2 cellular contexts compared by ENCODE assay signal in the genomic region with DNA sequence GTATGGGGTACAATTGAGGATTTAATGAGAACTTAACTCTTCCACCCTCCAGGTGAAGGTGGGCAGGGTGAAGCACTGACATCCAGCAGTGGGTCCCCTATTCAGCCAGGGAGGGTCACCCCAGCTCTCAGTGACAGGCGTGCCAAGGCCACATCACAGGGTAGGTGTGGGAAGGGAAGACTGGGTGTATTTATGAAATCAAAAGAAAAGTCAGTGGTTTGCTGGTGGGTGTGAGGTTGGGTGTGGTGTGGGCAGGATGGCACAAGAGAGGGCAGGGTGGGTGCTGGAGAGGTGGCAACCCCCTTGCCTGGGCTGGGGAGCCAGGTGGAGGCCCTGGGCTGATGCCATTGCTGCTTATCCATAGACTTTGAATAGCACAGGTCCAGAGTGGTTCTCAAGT.
TF ChIP-seq lines count a peak whose summit lies in the region.

No MANE protein-coding gene starts in this region.

TF ChIP-seq in H1, 55 proteins besides CTCF, POLR2A, EP300 and RAD21:
- TF ChIP-seq RXRA (IDR thresholded peaks at IDR 0.05; ENCODE audit: insufficient read depth, low read depth, low read length) (no peak), SP2 (IDR thresholded peaks at IDR 0.05; ENCODE audit: low read length) (no peak), ZNF274 (IDR thresholded peaks at IDR 0.05; ENCODE audit: borderline replicate concordance, extremely low read depth, low read length) (no peak), SUZ12 (IDR thresholded peaks at IDR 0.05; ENCODE audit: low read length) (no peak), GTF2F1 (IDR thresholded peaks at IDR 0.05; ENCODE audit: borderline replicate concordance, low read depth, low read length) (no peak), KDM1A (IDR thresholded peaks at IDR 0.05; ENCODE audit: borderline replicate concordance, low read length) (no peak), JUN (IDR thresholded peaks at IDR 0.05; ENCODE audit: low read depth, low read length) (no peak), HDAC2 (IDR thresholded peaks at IDR 0.05; ENCODE audit: borderline replicate concordance in 1 of 2, low read depth in 2 of 2, low read length in 2 of 2) (no peak), KDM5A (IDR thresholded peaks at IDR 0.05; ENCODE audit: low read length) (no peak), TBP (IDR thresholded peaks at IDR 0.05; ENCODE audit: low read depth, low read length) (no peak), BRCA1 (IDR thresholded peaks at IDR 0.05; ENCODE audit: low read depth, low read length) (no peak), RFX5 (IDR thresholded peaks at IDR 0.05; ENCODE audit: borderline replicate concordance, low read depth, low read length) (no peak), JUND (IDR thresholded peaks at IDR 0.05; ENCODE audit: low read length) (no peak)
- TF ChIP-seq, protein P1, sequence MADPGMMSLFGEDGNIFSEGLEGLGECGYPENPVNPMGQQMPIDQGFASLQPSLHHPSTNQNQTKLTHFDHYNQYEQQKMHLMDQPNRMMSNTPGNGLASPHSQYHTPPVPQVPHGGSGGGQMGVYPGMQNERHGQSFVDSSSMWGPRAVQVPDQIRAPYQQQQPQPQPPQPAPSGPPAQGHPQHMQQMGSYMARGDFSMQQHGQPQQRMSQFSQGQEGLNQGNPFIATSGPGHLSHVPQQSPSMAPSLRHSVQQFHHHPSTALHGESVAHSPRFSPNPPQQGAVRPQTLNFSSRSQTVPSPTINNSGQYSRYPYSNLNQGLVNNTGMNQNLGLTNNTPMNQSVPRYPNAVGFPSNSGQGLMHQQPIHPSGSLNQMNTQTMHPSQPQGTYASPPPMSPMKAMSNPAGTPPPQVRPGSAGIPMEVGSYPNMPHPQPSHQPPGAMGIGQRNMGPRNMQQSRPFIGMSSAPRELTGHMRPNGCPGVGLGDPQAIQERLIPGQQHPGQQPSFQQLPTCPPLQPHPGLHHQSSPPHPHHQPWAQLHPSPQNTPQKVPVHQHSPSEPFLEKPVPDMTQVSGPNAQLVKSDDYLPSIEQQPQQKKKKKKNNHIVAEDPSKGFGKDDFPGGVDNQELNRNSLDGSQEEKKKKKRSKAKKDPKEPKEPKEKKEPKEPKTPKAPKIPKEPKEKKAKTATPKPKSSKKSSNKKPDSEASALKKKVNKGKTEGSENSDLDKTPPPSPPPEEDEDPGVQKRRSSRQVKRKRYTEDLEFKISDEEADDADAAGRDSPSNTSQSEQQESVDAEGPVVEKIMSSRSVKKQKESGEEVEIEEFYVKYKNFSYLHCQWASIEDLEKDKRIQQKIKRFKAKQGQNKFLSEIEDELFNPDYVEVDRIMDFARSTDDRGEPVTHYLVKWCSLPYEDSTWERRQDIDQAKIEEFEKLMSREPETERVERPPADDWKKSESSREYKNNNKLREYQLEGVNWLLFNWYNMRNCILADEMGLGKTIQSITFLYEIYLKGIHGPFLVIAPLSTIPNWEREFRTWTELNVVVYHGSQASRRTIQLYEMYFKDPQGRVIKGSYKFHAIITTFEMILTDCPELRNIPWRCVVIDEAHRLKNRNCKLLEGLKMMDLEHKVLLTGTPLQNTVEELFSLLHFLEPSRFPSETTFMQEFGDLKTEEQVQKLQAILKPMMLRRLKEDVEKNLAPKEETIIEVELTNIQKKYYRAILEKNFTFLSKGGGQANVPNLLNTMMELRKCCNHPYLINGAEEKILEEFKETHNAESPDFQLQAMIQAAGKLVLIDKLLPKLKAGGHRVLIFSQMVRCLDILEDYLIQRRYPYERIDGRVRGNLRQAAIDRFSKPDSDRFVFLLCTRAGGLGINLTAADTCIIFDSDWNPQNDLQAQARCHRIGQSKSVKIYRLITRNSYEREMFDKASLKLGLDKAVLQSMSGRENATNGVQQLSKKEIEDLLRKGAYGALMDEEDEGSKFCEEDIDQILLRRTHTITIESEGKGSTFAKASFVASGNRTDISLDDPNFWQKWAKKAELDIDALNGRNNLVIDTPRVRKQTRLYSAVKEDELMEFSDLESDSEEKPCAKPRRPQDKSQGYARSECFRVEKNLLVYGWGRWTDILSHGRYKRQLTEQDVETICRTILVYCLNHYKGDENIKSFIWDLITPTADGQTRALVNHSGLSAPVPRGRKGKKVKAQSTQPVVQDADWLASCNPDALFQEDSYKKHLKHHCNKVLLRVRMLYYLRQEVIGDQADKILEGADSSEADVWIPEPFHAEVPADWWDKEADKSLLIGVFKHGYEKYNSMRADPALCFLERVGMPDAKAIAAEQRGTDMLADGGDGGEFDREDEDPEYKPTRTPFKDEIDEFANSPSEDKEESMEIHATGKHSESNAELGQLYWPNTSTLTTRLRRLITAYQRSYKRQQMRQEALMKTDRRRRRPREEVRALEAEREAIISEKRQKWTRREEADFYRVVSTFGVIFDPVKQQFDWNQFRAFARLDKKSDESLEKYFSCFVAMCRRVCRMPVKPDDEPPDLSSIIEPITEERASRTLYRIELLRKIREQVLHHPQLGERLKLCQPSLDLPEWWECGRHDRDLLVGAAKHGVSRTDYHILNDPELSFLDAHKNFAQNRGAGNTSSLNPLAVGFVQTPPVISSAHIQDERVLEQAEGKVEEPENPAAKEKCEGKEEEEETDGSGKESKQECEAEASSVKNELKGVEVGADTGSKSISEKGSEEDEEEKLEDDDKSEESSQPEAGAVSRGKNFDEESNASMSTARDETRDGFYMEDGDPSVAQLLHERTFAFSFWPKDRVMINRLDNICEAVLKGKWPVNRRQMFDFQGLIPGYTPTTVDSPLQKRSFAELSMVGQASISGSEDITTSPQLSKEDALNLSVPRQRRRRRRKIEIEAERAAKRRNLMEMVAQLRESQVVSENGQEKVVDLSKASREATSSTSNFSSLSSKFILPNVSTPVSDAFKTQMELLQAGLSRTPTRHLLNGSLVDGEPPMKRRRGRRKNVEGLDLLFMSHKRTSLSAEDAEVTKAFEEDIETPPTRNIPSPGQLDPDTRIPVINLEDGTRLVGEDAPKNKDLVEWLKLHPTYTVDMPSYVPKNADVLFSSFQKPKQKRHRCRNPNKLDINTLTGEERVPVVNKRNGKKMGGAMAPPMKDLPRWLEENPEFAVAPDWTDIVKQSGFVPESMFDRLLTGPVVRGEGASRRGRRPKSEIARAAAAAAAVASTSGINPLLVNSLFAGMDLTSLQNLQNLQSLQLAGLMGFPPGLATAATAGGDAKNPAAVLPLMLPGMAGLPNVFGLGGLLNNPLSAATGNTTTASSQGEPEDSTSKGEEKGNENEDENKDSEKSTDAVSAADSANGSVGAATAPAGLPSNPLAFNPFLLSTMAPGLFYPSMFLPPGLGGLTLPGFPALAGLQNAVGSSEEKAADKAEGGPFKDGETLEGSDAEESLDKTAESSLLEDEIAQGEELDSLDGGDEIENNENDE (IDR thresholded peaks at IDR 0.05; ENCODE audit: insufficient replicate concordance, low read length), result no peak

TF ChIP-seq in HepG2, 621 proteins besides CTCF, POLR2A, EP300 and RAD21:
- TF ChIP-seq PLRG1 (conservative IDR thresholded peaks at IDR 0.05), result no peak
- no peak for TF ChIP-seq ZNF549 (CRISPR knock-in tag; IDR thresholded peaks at IDR 0.05)
- no peak for TF ChIP-seq ESRRA (CRISPR knock-in tag; IDR thresholded peaks at IDR 0.05; ENCODE audit: low read depth)
- TF ChIP-seq E2F5 (CRISPR knock-in tag; conservative IDR thresholded peaks at IDR 0.05), result no peak
- TF ChIP-seq TAF1 (CRISPR knock-in tag; IDR thresholded peaks at IDR 0.05), result no peak
- no peak for TF ChIP-seq ZNF558 (CRISPR knock-in tag; IDR thresholded peaks at IDR 0.05; ENCODE audit: borderline replicate concordance)
- no peak for TF ChIP-seq ZNF432 (CRISPR knock-in tag; IDR thresholded peaks at IDR 0.05; ENCODE audit: borderline replicate concordance)
- TF ChIP-seq ZNF224 (CRISPR knock-in tag; IDR thresholded peaks at IDR 0.05), result no peak
- TF ChIP-seq, protein P2, sequence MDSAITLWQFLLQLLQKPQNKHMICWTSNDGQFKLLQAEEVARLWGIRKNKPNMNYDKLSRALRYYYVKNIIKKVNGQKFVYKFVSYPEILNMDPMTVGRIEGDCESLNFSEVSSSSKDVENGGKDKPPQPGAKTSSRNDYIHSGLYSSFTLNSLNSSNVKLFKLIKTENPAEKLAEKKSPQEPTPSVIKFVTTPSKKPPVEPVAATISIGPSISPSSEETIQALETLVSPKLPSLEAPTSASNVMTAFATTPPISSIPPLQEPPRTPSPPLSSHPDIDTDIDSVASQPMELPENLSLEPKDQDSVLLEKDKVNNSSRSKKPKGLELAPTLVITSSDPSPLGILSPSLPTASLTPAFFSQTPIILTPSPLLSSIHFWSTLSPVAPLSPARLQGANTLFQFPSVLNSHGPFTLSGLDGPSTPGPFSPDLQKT (CRISPR knock-in tag; IDR thresholded peaks at IDR 0.05; ENCODE audit: borderline replicate concordance), result no peak
- TF ChIP-seq MBD4 (IDR thresholded peaks at IDR 0.05; ENCODE audit: borderline replicate concordance, low read length), result no peak
- TF ChIP-seq ZNF615 (CRISPR knock-in tag; IDR thresholded peaks at IDR 0.05; ENCODE audit: borderline replicate concordance), result no peak
- TF ChIP-seq IRF1 (CRISPR knock-in tag; IDR thresholded peaks at IDR 0.05; ENCODE audit: low read depth), result no peak
- no peak for TF ChIP-seq ONECUT2 (CRISPR knock-in tag; IDR thresholded peaks at IDR 0.05)
- TF ChIP-seq ZKSCAN8 (CRISPR knock-in tag; IDR thresholded peaks at IDR 0.05; ENCODE audit: borderline replicate concordance), result no peak
- TF ChIP-seq STAG1 (CRISPR knock-in tag; IDR thresholded peaks at IDR 0.05), result no peak
- TF ChIP-seq ZNF276 (CRISPR knock-in tag; IDR thresholded peaks at IDR 0.05; ENCODE audit: low read depth), result no peak
